In the genomic region with DNA sequence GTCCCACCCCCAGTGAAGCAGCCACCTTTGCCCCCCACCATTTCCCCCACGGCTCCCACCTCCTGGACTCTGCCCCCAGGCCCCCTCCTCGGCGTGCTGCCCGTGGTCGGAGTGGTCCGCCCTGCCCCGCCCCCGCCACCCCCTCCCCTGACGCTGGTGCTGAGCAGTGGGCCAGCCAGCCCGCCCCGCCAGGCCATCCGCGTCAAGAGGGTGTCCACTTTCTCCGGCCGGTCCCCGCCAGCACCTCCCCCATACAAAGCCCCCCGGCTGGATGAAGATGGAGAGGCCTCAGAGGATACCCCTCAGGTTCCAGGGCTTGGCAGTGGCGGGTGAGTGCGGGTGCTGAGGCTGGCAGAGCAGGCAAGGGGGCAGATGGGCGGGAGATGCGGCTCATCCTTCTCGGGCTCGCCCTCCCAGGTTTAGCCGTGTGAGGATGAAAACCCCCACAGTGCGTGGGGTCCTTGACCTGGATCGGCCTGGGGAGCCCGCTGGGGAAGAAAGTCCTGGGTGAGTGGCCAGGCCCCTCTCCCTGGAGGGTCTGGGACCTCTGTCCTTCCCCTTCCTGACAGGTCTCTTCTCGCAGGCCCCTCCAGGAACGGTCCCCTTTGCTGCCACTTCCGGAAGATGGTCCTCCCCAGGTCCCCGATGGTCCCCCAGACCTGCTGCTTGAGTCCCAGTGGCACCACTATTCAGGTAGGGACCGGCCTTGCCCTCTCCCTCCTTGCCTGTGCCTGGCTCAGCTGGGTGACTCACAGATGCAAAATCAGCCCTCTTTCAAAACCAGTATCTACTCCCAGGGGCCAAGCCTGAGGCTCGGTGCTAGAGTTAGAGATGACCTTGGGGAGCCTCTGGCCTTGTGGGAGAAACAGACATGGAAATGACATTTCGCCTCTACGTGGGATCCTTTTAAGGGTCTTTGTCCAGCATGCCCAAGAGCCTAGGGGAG, we compare ENCODE assay signal across 1 cellular context.
TF ChIP-seq lines count a peak whose summit lies in the region.

No MANE protein-coding gene starts in this region.

TF ChIP-seq in A549, 52 proteins besides CTCF, POLR2A, EP300 and RAD21:
- TF ChIP-seq TFCP2L1 (CRISPR knock-in tag; IDR thresholded peaks at IDR 0.05) (no peak), JUN (IDR thresholded peaks at IDR 0.05) (0 out of 5 replicates have a peak, but pooled peaks of 1 of the 2 experiments have one; percentile 7)
